In genomic region chr13:104980571-104980970, GRCh38 we compare ENCODE assay signal across 22 cellular contexts.
"Had no signal": no experiment of that assay in that cellular context is flagged by ENCODE, and none has a peak within 500 bp of the region (broad histone marks: within the 10 kb centered on the region; RNA-seq: fewer than 3 reads in every experiment).

No MANE protein-coding gene starts in this region.

- H3K36me3 Mint-ChIP-seq: activated naive CD4-positive, alpha-beta T cell treated with anti-CD3 and anti-CD28 coated beads, Interleukin-2, amount 50 U/mL, for 72 hours had no signal

- H3K9me3 ChIP-seq: MG63 had no signal

- H3K27ac ChIP-seq: brain microvascular endothelial cell, cardiac muscle cell had no signal

- H3K27ac Mint-ChIP-seq: activated naive CD4-positive, alpha-beta T cell treated with anti-CD3 and anti-CD28 coated beads, Interleukin-2, amount 50 U/mL, for 72 hours; activated naive CD8-positive, alpha-beta T cell treated with anti-CD3 and anti-CD28 coated beads, Interleukin-2, amount 50 U/mL, for 24 hours; dendritic cell treated with granulocyte-macrophage colony-stimulating factor and Interleukin-4, amounts not matched to agents 40 ng/mL and 50 ng/mL, for 4 days; T-helper 1 cell treated with Interleukin-12 subunit alpha and Interleukin-12 subunit beta and Interleukin-4 antibody, amounts not matched to agents 30 μg/mL and 1 μg/mL, for 36 hours had no signal

- ATAC-seq: activated CD4-positive, CD25-positive, alpha-beta regulatory T cell treated with anti-CD3 and anti-CD28 coated beads, Interleukin-2, amount 50 U/mL, for 24 hours; activated naive CD4-positive, alpha-beta T cell treated with anti-CD3 and anti-CD28 coated beads, Interleukin-2, amount 50 U/mL, for 72 hours; activated naive CD8-positive, alpha-beta T cell treated with anti-CD3 and anti-CD28 coated beads, Interleukin-2, amount 50 U/mL, for 24 hours; activated T-cell treated with anti-CD3 and anti-CD28 coated beads, Interleukin-2, amount 50 U/mL, for 4 hours had no signal

- H3K27me3 Mint-ChIP-seq: activated naive CD8-positive, alpha-beta T cell treated with anti-CD3 and anti-CD28 coated beads, Interleukin-2, amount 50 U/mL, for 24 hours; dendritic cell treated with granulocyte-macrophage colony-stimulating factor and Interleukin-4, amounts not matched to agents 40 ng/mL and 50 ng/mL, for 4 days had no signal

- H3K27me3 ChIP-seq: brain microvascular endothelial cell, cardiac muscle cell, MG63 had no signal

- H3K4me3 Mint-ChIP-seq: activated naive CD8-positive, alpha-beta T cell treated with anti-CD3 and anti-CD28 coated beads, Interleukin-2, amount 50 U/mL, for 24 hours; activated T-cell treated with anti-CD3 and anti-CD28 coated beads, Interleukin-2, amount 50 U/mL, for 4 hours; dendritic cell treated with granulocyte-macrophage colony-stimulating factor and Interleukin-4, amounts not matched to agents 40 ng/mL and 50 ng/mL, for 4 days; T-helper 1 cell treated with Interleukin-12 subunit alpha and Interleukin-12 subunit beta and Interleukin-4 antibody, amounts not matched to agents 30 μg/mL and 1 μg/mL, for 36 hours had no signal

- DNase-seq: activated CD4-positive, alpha-beta T cell treated with anti-CD3 and anti-CD28 coated beads for 48 hours; activated CD4-positive, alpha-beta T cell treated with anti-CD3 and anti-CD28 coated beads, Interleukin-2, amount 50 U/mL, for 4 hours; activated effector memory CD4-positive, alpha-beta T cell treated with anti-CD3 and anti-CD28 coated beads, Interleukin-2, amount 50 U/mL, for 16 hours; activated naive CD4-positive, alpha-beta T cell treated with Interleukin-2 at 50 U/mL for 16 hours; activated naive CD8-positive, alpha-beta T cell treated with anti-CD3 and anti-CD28 coated beads, Interleukin-2, amount 50 U/mL, for 24 hours; activated T-cell treated with anti-CD3 and anti-CD28 coated beads, Interleukin-2, amount 50 U/mL, for 4 hours; amygdala; brain microvascular endothelial cell; MG63; NCI-H1105; NCI-H1436; NCI-H1694 treated with DMSO at 0.1 percent for 48 hours; NCI-H2029 treated with DMSO at 0.1 percent for 48 hours; NCI-H226; NCI-H69; NK-92 treated with Interleukin-12 subunit alpha and Interleukin-12 subunit beta, amount 100 ng/mL, for 24 hours; SHP77 had no signal

- H3K4me3 ChIP-seq: cardiac muscle cell, MG63 had no signal

- H3K9me3 Mint-ChIP-seq: activated naive CD4-positive, alpha-beta T cell treated with anti-CD3 and anti-CD28 coated beads, Interleukin-2, amount 50 U/mL, for 72 hours; activated naive CD8-positive, alpha-beta T cell treated with anti-CD3 and anti-CD28 coated beads, Interleukin-2, amount 50 U/mL, for 24 hours; activated T-cell treated with anti-CD3 and anti-CD28 coated beads, Interleukin-2, amount 50 U/mL, for 4 hours; dendritic cell treated with granulocyte-macrophage colony-stimulating factor and Interleukin-4, amounts not matched to agents 40 ng/mL and 50 ng/mL, for 4 days; T-helper 1 cell treated with Interleukin-12 subunit alpha and Interleukin-12 subunit beta and Interleukin-4 antibody, amounts not matched to agents 30 μg/mL and 1 μg/mL, for 36 hours had no signal

- H3K36me3 ChIP-seq: brain microvascular endothelial cell, cardiac muscle cell, MG63 had no signal
